Comparison of ENCODE assay signal across 7 cellular contexts in the genomic region with DNA sequence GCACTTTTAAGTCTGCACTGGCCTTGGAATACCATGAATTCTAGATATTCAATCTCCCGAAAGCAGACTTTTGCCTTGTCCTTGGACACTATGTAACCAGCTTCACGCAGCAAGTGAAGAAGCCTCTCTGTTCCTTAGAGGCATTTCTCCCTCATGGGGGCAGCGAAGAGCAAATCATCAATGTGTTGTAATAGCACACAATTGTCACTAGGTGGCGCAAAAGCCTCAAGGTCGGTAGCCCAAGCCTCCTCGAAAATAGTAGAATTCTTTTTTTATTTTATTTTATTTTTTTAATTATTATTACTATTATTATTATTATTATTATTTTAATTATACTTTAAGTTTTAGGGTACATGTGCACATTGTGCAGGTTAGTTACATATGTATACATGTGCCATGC.
DNase-seq lines count a peak whose midpoint lies in the region; ATAC-seq, FAIRE-seq and TF ChIP-seq lines count a peak whose summit lies in the region.
"Not testable (repeated sequence)": the region's sequence is repeated elsewhere in the genome, so short reads cannot be mapped to it uniquely, and the experiment has no call there.

No MANE protein-coding gene starts in this region.

- not testable (repeated sequence) for H3K36me3 ChIP-seq in neutrophil

- H3K9me3 ChIP-seq in neutrophil, result not testable (repeated sequence)

- DNase-seq in GM04504 (ENCODE audit: low read depth), result peak; percentile 23
- DNase-seq in NCI-H1092 treated with DMSO at 0.1 percent for 48 hours (lab: John Stamatoyannopoulos, UW), result peak; percentile 15
- peak; percentile 35 for DNase-seq in activated naive CD8-positive, alpha-beta T cell treated with anti-CD3 and anti-CD28 coated beads for 36 hours
- DNase-seq in frontal cortex (ENCODE audit: low spot score in 2 of 2), result peak in 1 of 2 donors; percentile 24

- not testable (repeated sequence) for H3K4me1 ChIP-seq in neutrophil (ENCODE audit: control insufficient read depth in 1 of 2, insufficient read depth in 1 of 2, low read depth in 1 of 2, low read length in 1 of 2)

- H3K9me3 Mint-ChIP-seq in activated naive CD8-positive, alpha-beta T cell treated with anti-CD3 and anti-CD28 coated beads for 36 hours, result not testable (repeated sequence)

- not testable (repeated sequence) for H3K4me1 Mint-ChIP-seq in activated naive CD8-positive, alpha-beta T cell treated with anti-CD3 and anti-CD28 coated beads for 36 hours

- TF ChIP-seq CTCF in neutrophil (IDR thresholded peaks at IDR 0.05), result peak; percentile 65

- H3K27me3 ChIP-seq in neutrophil, result not testable (repeated sequence)

- peak; percentile 90 for FAIRE-seq in frontal cortex (lab: Jason Lieb, UNC)

- H3K4me3 ChIP-seq in neutrophil (ENCODE audit: low read depth in 1 of 2, low read length in 1 of 2), result not testable (repeated sequence)

- H3K27me3 Mint-ChIP-seq in activated naive CD8-positive, alpha-beta T cell treated with anti-CD3 and anti-CD28 coated beads for 36 hours, result not testable (repeated sequence)

- ATAC-seq in HG02588 (IDR thresholded peaks at IDR 0.05; ENCODE audit: unreplicated experiment) (peak; percentile 56), SK-N-SH treated with all-trans-retinoic acid at 6 μM for 48 hours (peak; percentile 71)

- not testable (repeated sequence) for H3K4me3 Mint-ChIP-seq in activated naive CD8-positive, alpha-beta T cell treated with anti-CD3 and anti-CD28 coated beads for 36 hours

- not testable (repeated sequence) for H3K36me3 Mint-ChIP-seq in activated naive CD8-positive, alpha-beta T cell treated with anti-CD3 and anti-CD28 coated beads for 36 hours

- not testable (repeated sequence) for H3K27ac ChIP-seq in neutrophil

- not testable (repeated sequence) for H3K27ac Mint-ChIP-seq in activated naive CD8-positive, alpha-beta T cell treated with anti-CD3 and anti-CD28 coated beads for 36 hours
